14 cellular contexts compared by ENCODE assay signal in genomic region chr4:14152834-14153519, GRCh38.
DNase-seq lines count a peak whose midpoint lies in the region; ATAC-seq and TF ChIP-seq lines count a peak whose summit lies in the region.
"Had no signal": no experiment of that assay in that cellular context is flagged by ENCODE, and none has a peak within 500 bp of the region (broad histone marks: within the 10 kb centered on the region; RNA-seq: fewer than 3 reads in every experiment).

No MANE protein-coding gene starts in this region.

- peaks cover 7% of the 10 kb centered on the region; the same call in 1 of the 2 replicates for H3K9me2 ChIP-seq in GM23338 (ENCODE audit: insufficient read depth)

- H3K4me1 Mint-ChIP-seq in GM23338 = peaks cover 4% of the 10 kb centered on the region; the same call in 1 of the 3 replicates

- H2AFZ ChIP-seq in GM23338 = 0 out of 2 replicates have a peak overlapping the region, but pooled peaks have one; percentile 66

- in situ Hi-C loops in ACHN (cut with HindIII; ENCODE audit: low pct_ligation_motif_present, low pct_unique_long_range_greater_than_20kb, low sequenced_read_pairs) = no loop called here

- no peaks in the 10 kb centered on the region for H3F3A ChIP-seq in GM23338 (replicated peaks; ENCODE audit: low read depth)

- H3K4me3 ChIP-seq in GM23338 = no peak overlapping the region
- H3K4me3 ChIP-seq: A549, gastroesophageal sphincter, lower lobe of right lung had no signal

- H3K9me3 Mint-ChIP-seq in GM23338 = no peaks in the 10 kb centered on the region
- H3K9me3 Mint-ChIP-seq: stimulated activated naive CD8-positive, alpha-beta T cell treated with anti-CD3 and anti-CD28 coated beads, Interleukin-15, Interleukin-2, amounts not matched to agents 100 ng/mL and 50 ng/mL, for 24 hours had no signal

- H3K27me3 Mint-ChIP-seq in GM23338 (ENCODE audit: insufficient read depth, low read depth, poor library complexity) = no peaks in the 10 kb centered on the region

- DNase-seq in ACHN = peak; percentile 11
- DNase-seq in GM23338 (ENCODE audit: low spot score) = no peak
- DNase-seq in caudate nucleus (lab: John Stamatoyannopoulos, UW) = no peak
- no peak for DNase-seq in DMS79 (lab: John Stamatoyannopoulos, UW)
- no peak for DNase-seq in erythroblast (lab: John Stamatoyannopoulos, UW)
- DNase-seq in NCI-H146 (lab: John Stamatoyannopoulos, UW) = no peak
- DNase-seq: DMS79 treated with DMSO at 0.1 percent for 48 hours, lower lobe of right lung had no signal

- no peak for TF ChIP-seq POLR2A in erythroblast (IDR thresholded peaks at IDR 0.05; ENCODE audit: low read length)

- no peaks in the 10 kb centered on the region for H3K36me3 Mint-ChIP-seq in GM23338 (ENCODE audit: low read depth)

- H4K20me1 ChIP-seq in GM23338 (replicated peaks; ENCODE audit: insufficient read depth) = no peaks in the 10 kb centered on the region

- H3K4me1 ChIP-seq in GM23338 (ENCODE audit: insufficient read depth) = no peaks in the 10 kb centered on the region; the same call in 1 of the 2 replicates
- H3K4me1 ChIP-seq: A549, gastroesophageal sphincter had no signal

- TF ChIP-seq CTCF in GM23338 (conservative IDR thresholded peaks at IDR 0.05; ENCODE audit: low read depth in 2 of 2) = no peak

- H3K4me3 Mint-ChIP-seq in GM23338 = no peak overlapping the region
- H3K4me3 Mint-ChIP-seq: stimulated activated naive CD8-positive, alpha-beta T cell treated with anti-CD3 and anti-CD28 coated beads, Interleukin-15, Interleukin-2, amounts not matched to agents 100 ng/mL and 50 ng/mL, for 24 hours had no signal

- ATAC-seq in GM19043 (IDR thresholded peaks at IDR 0.05; ENCODE audit: low read depth, unreplicated experiment) = peak; percentile 70
- ATAC-seq in GM23338 = no peak
- peak; percentile 69 for ATAC-seq in HG03175 (IDR thresholded peaks at IDR 0.05; ENCODE audit: unreplicated experiment)
- ATAC-seq: A549, gastroesophageal sphincter, lower lobe of right lung had no signal

- H3K79me2 ChIP-seq in GM23338 (replicated peaks; ENCODE audit: insufficient read depth) = no peaks in the 10 kb centered on the region

- H3K27ac Mint-ChIP-seq in GM23338 = no peak overlapping the region
- H3K27ac Mint-ChIP-seq: stimulated activated naive CD8-positive, alpha-beta T cell treated with anti-CD3 and anti-CD28 coated beads, Interleukin-15, Interleukin-2, amounts not matched to agents 100 ng/mL and 50 ng/mL, for 24 hours had no signal

- no peak overlapping the region for H3K4me2 ChIP-seq in GM23338
- H3K4me2 ChIP-seq: A549 had no signal

- no peak overlapping the region for H3K27ac ChIP-seq in GM23338 (ENCODE audit: low read depth)
- no peak overlapping the region for H3K27ac ChIP-seq in caudate nucleus (ENCODE audit: low read depth, low read length)
- H3K27ac ChIP-seq: A549, gastroesophageal sphincter, lower lobe of right lung, neutrophil had no signal

- no peaks in the 10 kb centered on the region for H3K27me3 ChIP-seq in GM23338 (ENCODE audit: insufficient read depth)
- H3K27me3 ChIP-seq: neutrophil had no signal

- no peaks in the 10 kb centered on the region for H3K36me3 ChIP-seq in GM23338 (ENCODE audit: insufficient read depth)
- H3K36me3 ChIP-seq: gastroesophageal sphincter, lower lobe of right lung, neutrophil had no signal

TF ChIP-seq in GM23338, 12 proteins besides CTCF, POLR2A, EP300 and RAD21 (continues in another document):
- no peak for TF ChIP-seq EZH2phosphoT487 (IDR thresholded peaks at IDR 0.05; ENCODE audit: unreplicated experiment)
- TF ChIP-seq POLR2AphosphoS5 (IDR thresholded peaks at IDR 0.05; ENCODE audit: low read depth) = no peak
- no peak for TF ChIP-seq NANOG (IDR thresholded peaks at IDR 0.05; ENCODE audit: borderline replicate concordance)
- no peak for TF ChIP-seq ZNF462 (CRISPR knock-in tag; IDR thresholded peaks at IDR 0.05)
- no peak for TF ChIP-seq JUNB (IDR thresholded peaks at IDR 0.05; ENCODE audit: unreplicated experiment)
- TF ChIP-seq ZNF331 (CRISPR knock-in tag; IDR thresholded peaks at IDR 0.05; ENCODE audit: low read depth) = no peak
- no peak for TF ChIP-seq REST (IDR thresholded peaks at IDR 0.05; ENCODE audit: unreplicated experiment)
- no peak for TF ChIP-seq CREB1 (CRISPR knock-in tag; IDR thresholded peaks at IDR 0.05; ENCODE audit: low read depth)
- no peak for TF ChIP-seq STAT1 (IDR thresholded peaks at IDR 0.05; ENCODE audit: unreplicated experiment)
